In the genomic region with DNA sequence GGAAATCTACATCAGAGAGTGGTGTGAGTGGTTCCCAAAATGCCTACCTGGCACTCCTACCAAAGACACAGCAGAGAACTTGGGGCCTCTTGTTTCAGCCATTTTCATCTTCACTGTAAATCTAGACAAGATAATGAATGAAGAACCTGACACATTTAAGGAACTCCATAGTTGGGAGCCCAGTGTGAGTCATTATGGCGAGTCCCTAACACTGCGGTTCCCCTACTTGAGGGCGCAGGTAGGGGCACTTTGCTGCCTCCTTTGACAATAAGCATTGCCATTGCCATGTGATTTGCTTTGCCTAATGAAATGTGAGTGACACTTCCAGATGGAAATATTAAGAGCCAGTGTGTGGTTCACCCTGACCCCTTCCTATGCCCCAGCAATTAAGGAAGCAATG, we compare ENCODE assay signal across 14 cellular contexts.
"Had no signal": no experiment of that assay in that cellular context is flagged by ENCODE, and none has a peak within 500 bp of the region (broad histone marks: within the 10 kb centered on the region; RNA-seq: fewer than 3 reads in every experiment).

No MANE protein-coding gene starts in this region.

- DNase-seq: activated CD4-positive, alpha-beta T cell treated with anti-CD3 and anti-CD28 coated beads, Interleukin-2, amount 10 ng/mL, durations not matched to agents 7 days and 5 days; activated CD8-positive, alpha-beta memory T cell treated with anti-CD3 and anti-CD28 coated beads, Interleukin-2, amount 10 ng/mL, durations not matched to agents 7 days and 5 days; brain microvascular endothelial cell; effector CD8-positive, alpha-beta T cell; foreskin fibroblast; glutamatergic neuron; hypothalamus; left ventricle myocardium inferior; mucosa of descending colon; naive thymus-derived CD8-positive, alpha-beta T cell; SJCRH30; stimulated activated CD4-positive, alpha-beta T cell treated with anti-CD3 and anti-CD28 coated beads, Interleukin-12 subunit alpha, Interleukin-12 subunit beta, amount 100 ng/mL, for 4 hours; T-helper 17 cell had no signal

- H3K36me3 ChIP-seq: brain microvascular endothelial cell, left ventricle myocardium inferior, SJCRH30 had no signal

- H3K4me1 ChIP-seq: left ventricle myocardium inferior, SJCRH30 had no signal

- H3K27ac ChIP-seq: brain microvascular endothelial cell, left ventricle myocardium inferior, SJCRH30 had no signal

- H3K27me3 ChIP-seq: brain microvascular endothelial cell, SJCRH30 had no signal

- H3K4me3 ChIP-seq: left ventricle myocardium inferior, mucosa of descending colon, SJCRH30 had no signal

- H3K9me3 ChIP-seq: left ventricle myocardium inferior, mucosa of descending colon, SJCRH30 had no signal

- FAIRE-seq: endothelial cell of umbilical vein had no signal
